In genomic region chr6:85449818-85450577, GRCh38 we compare ENCODE assay signal across 9 cellular contexts. TPM values are rescaled to one million over a fixed set of nuclear protein-coding genes. Genes with fewer than 3 reads are reported as not detected.
DNase-seq lines count a peak whose midpoint lies in the region; ATAC-seq and FAIRE-seq lines count a peak whose summit lies in the region.
"Had no signal": no experiment of that assay in that cellular context is flagged by ENCODE, and none has a peak within 500 bp of the region (broad histone marks: within the 10 kb centered on the region; RNA-seq: fewer than 3 reads in every experiment).

Gene NT5E (plus strand): TSS chr6:85450083. CDS start chr6:85450140, 57 bp downstream.

- H3K27ac Mint-ChIP-seq in activated CD4-positive, alpha-beta T cell treated with anti-CD3 and anti-CD28 coated beads, Interleukin-2, amount 10 ng/mL, durations not matched to agents 24 days and 14 days: peak within 1 kb of the TSS; percentile 89

- FAIRE-seq in HTR-8/SVneo (lab: Jason Lieb, UNC): peak; percentile 54

- DNase-seq in HTR-8/SVneo (ENCODE audit: insufficient read length, low spot score) (peak; percentile 76), lung microvascular endothelial cell (ENCODE audit: low read depth in 2 of 2) (peak; percentile 71 to 76), NOMO-1 treated with DMSO at 0.1 percent for 48 hours (lab: John Stamatoyannopoulos, UW; ENCODE audit: unreplicated experiment) (no peak)
- DNase-seq in activated CD4-positive, alpha-beta T cell treated with anti-CD3 and anti-CD28 coated beads, Interleukin-2, amount 10 ng/mL, durations not matched to agents 24 days and 14 days: peak; percentile 86
- no peak for DNase-seq in effector memory CD4-positive, alpha-beta T cell
- peak; percentile 11 for DNase-seq in stimulated activated naive CD4-positive, alpha-beta T cell treated with Interleukin-2 at 50 U/mL for 16 hours (lab: John Stamatoyannopoulos, UW)

- H3K27ac ChIP-seq in effector memory CD4-positive, alpha-beta T cell (ENCODE audit: insufficient read depth, low read length, poor library complexity, severe bottlenecking): no peak within 1 kb of the TSS
- H3K27ac ChIP-seq: neutrophil had no signal

- H3K4me3 ChIP-seq in effector memory CD4-positive, alpha-beta T cell (ENCODE audit: insufficient read depth, low read depth, low read length, poor library complexity, severe bottlenecking): peak within 1 kb of the TSS; percentile 48

- H3K4me3 Mint-ChIP-seq in activated CD4-positive, alpha-beta T cell treated with anti-CD3 and anti-CD28 coated beads, Interleukin-2, amount 10 ng/mL, durations not matched to agents 24 days and 14 days: peak within 1 kb of the TSS; percentile 87

- peak; percentile 78 for ATAC-seq in GM21423 (IDR thresholded peaks at IDR 0.05; ENCODE audit: unreplicated experiment)

- peaks cover 31% of the 10 kb centered on the region for H3K36me3 Mint-ChIP-seq in activated CD4-positive, alpha-beta T cell treated with anti-CD3 and anti-CD28 coated beads, Interleukin-2, amount 10 ng/mL, durations not matched to agents 24 days and 14 days (ENCODE audit: low read depth)

- H3K9me3 ChIP-seq in ES-I3 (ENCODE audit: control insufficient read depth, insufficient read depth, low read length): no peaks in the 10 kb centered on the region
- no peaks in the 10 kb centered on the region for H3K9me3 ChIP-seq in effector memory CD4-positive, alpha-beta T cell (ENCODE audit: control insufficient read depth, low read length)
- H3K9me3 ChIP-seq: neutrophil had no signal

- no peaks in the 10 kb centered on the region for H3K9me3 Mint-ChIP-seq in activated CD4-positive, alpha-beta T cell treated with anti-CD3 and anti-CD28 coated beads, Interleukin-2, amount 10 ng/mL, durations not matched to agents 24 days and 14 days

- no peaks in the 10 kb centered on the region for H3K4me1 ChIP-seq in ES-I3 (ENCODE audit: insufficient read depth, low read length)
- peaks cover 7% of the 10 kb centered on the region for H3K4me1 ChIP-seq in effector memory CD4-positive, alpha-beta T cell (ENCODE audit: control insufficient read depth, insufficient read depth, low read length, poor library complexity, severe bottlenecking)

- H3K27me3 ChIP-seq in effector memory CD4-positive, alpha-beta T cell (replicated peaks; ENCODE audit: control insufficient read depth, insufficient read depth, low read length, poor library complexity, severe bottlenecking): peaks cover 6% of the 10 kb centered on the region

- intact Hi-C loops in activated CD4-positive, alpha-beta T cell treated with anti-CD3 and anti-CD28 coated beads, Interleukin-2, amount 10 ng/mL, durations not matched to agents 24 days and 14 days (cut with micrococcal nuclease): loop anchor here (1.0 to 5.0 kb wide), 8 partner anchors 11 to 228 kb away; no protein-coding TSS in a partner anchor

- peaks cover 20% of the 10 kb centered on the region for H3K27me3 Mint-ChIP-seq in activated CD4-positive, alpha-beta T cell treated with anti-CD3 and anti-CD28 coated beads, Interleukin-2, amount 10 ng/mL, durations not matched to agents 24 days and 14 days

- H3K4me1 Mint-ChIP-seq in activated CD4-positive, alpha-beta T cell treated with anti-CD3 and anti-CD28 coated beads, Interleukin-2, amount 10 ng/mL, durations not matched to agents 24 days and 14 days: peaks cover 65% of the 10 kb centered on the region

- peak within 1 kb of the TSS; percentile 87 for H3K9ac ChIP-seq in ES-I3 (ENCODE audit: low read depth, low read length)

- no peaks in the 10 kb centered on the region for H3K36me3 ChIP-seq in ES-I3 (ENCODE audit: insufficient read depth, low read length)
- H3K36me3 ChIP-seq in effector memory CD4-positive, alpha-beta T cell (ENCODE audit: control insufficient read depth, insufficient read depth, low read length): no peaks in the 10 kb centered on the region
- H3K36me3 ChIP-seq: neutrophil had no signal

RNA-seq across cellular contexts. Expression of gene NT5E, which starts in this region (rescaled TPM):
- 14.8 and 15.2 TPM in 2 replicates for total RNA-seq in activated CD4-positive, alpha-beta T cell treated with anti-CD3 and anti-CD28 coated beads, Interleukin-2, amount 10 ng/mL, durations not matched to agents 24 days and 14 days
- total RNA-seq in lung microvascular endothelial cell: 65.7 and 135 TPM in 2 replicates

Comparison
In these comparisons a context has a peak if more than half of its experiments do, and no peak if none do; other contexts are left out.
1. DNase-seq: peak in HTR-8/SVneo (single experiment), activated CD4-positive, alpha-beta T cell treated with anti-CD3 and anti-CD28 coated beads, Interleukin-2, amount 10 ng/mL, durations not matched to agents 24 days and 14 days (single experiment), lung microvascular endothelial cell (2 of 2) and stimulated activated naive CD4-positive, alpha-beta T cell treated with Interleukin-2 at 50 U/mL for 16 hours (single experiment); none in effector memory CD4-positive, alpha-beta T cell (0 of 3) and NOMO-1 treated with DMSO at 0.1 percent for 48 hours (single experiment).